1 cellular context compared by ENCODE assay signal in genomic region chr20:59030911-59031310, GRCh38.
TF ChIP-seq lines count a peak whose summit lies in the region.

No MANE protein-coding gene starts in this region.

TF ChIP-seq in IMR-90, 13 proteins besides CTCF, POLR2A, EP300 and RAD21 (continued from another document):
- TF ChIP-seq MXI1 (IDR thresholded peaks at IDR 0.05; ENCODE audit: borderline replicate concordance, low read depth, low read length), result no peak
- TF ChIP-seq SMC3 (IDR thresholded peaks at IDR 0.05; ENCODE audit: low read depth, low read length), result no peak
- TF ChIP-seq USF2 (IDR thresholded peaks at IDR 0.05; ENCODE audit: low read depth, low read length), result no peak
- TF ChIP-seq RCOR1 (IDR thresholded peaks at IDR 0.05; ENCODE audit: insufficient replicate concordance, low read length), result no peak
- TF ChIP-seq CHD1 (IDR thresholded peaks at IDR 0.05; ENCODE audit: low read depth, low read length), result no peak
- no peak for TF ChIP-seq MAZ (IDR thresholded peaks at IDR 0.05; ENCODE audit: borderline replicate concordance, low read depth, low read length)
- no peak for TF ChIP-seq ELK1 (IDR thresholded peaks at IDR 0.05; ENCODE audit: borderline replicate concordance, low read depth, low read length)
- no peak for TF ChIP-seq CEBPB (IDR thresholded peaks at IDR 0.05; ENCODE audit: low read depth, low read length)
